Comparison of ENCODE assay signal across 7 cellular contexts in genomic region chr6:130260614-130261241, GRCh38.
DNase-seq lines count a peak whose midpoint lies in the region; ATAC-seq and TF ChIP-seq lines count a peak whose summit lies in the region.
"Not testable (repeated sequence)": the region's sequence is repeated elsewhere in the genome, so short reads cannot be mapped to it uniquely, and the experiment has no call there.

No MANE protein-coding gene starts in this region.

- H3K27me3 ChIP-seq in MM.1S (replicated peaks; ENCODE audit: insufficient read depth, low read length): not testable (repeated sequence)

- H3K27ac Mint-ChIP-seq in effector memory CD8-positive, alpha-beta T cell: peak overlapping the region; percentile 92 to 95

- H3K9me3 Mint-ChIP-seq in effector memory CD8-positive, alpha-beta T cell: not testable (repeated sequence)

- H3K79me2 ChIP-seq in MM.1S (ENCODE audit: low read length): peaks cover 33% of the 10 kb centered on the region

- H3K27me3 Mint-ChIP-seq in effector memory CD8-positive, alpha-beta T cell: not testable (repeated sequence)

- not testable (repeated sequence) for TF ChIP-seq CTCF in MM.1S (IDR thresholded peaks at IDR 0.05; ENCODE audit: low read length)

- peak overlapping the region; percentile 86 for H3K9ac ChIP-seq in MM.1S (ENCODE audit: low read length)

- peaks cover 22% of the 10 kb centered on the region for H3K4me1 ChIP-seq in MM.1S (ENCODE audit: low read length)

- H3K9me2 ChIP-seq in MM.1S (replicated peaks; ENCODE audit: insufficient read depth, low read length): not testable (repeated sequence)

- H3K4me3 ChIP-seq in MM.1S (ENCODE audit: low read length): peak overlapping the region; percentile 79

- not testable (repeated sequence) for H3K36me3 ChIP-seq in MM.1S (replicated peaks; ENCODE audit: insufficient read depth, low read length)

- H4K20me1 ChIP-seq in MM.1S (ENCODE audit: insufficient read depth, low read length): not testable (repeated sequence)

- DNase-seq in MM.1S: peak; percentile 76
- DNase-seq in activated CD8-positive, alpha-beta memory T cell treated with anti-CD3 and anti-CD28 coated beads, Interleukin-2, amount 50 U/mL, for 4 hours: peak; percentile 16
- peak; percentile 22 to 36 (median 24) for DNase-seq in effector memory CD8-positive, alpha-beta T cell

- peaks cover 19% of the 10 kb centered on the region for H3F3A ChIP-seq in MM.1S (ENCODE audit: insufficient read depth, low read length)

- H3K27ac ChIP-seq in MM.1S (ENCODE audit: low read length): peak overlapping the region; percentile 98

- ATAC-seq in GM18498 (IDR thresholded peaks at IDR 0.05; ENCODE audit: unreplicated experiment) (peak; percentile 41), GM19452 (IDR thresholded peaks at IDR 0.05; ENCODE audit: unreplicated experiment) (peak; percentile 40), HG02623 (IDR thresholded peaks at IDR 0.05; ENCODE audit: unreplicated experiment) (peak; percentile 27), HG03135 (IDR thresholded peaks at IDR 0.05; ENCODE audit: unreplicated experiment) (peak; percentile 45)
- ATAC-seq in effector memory CD8-positive, alpha-beta T cell (replicated peaks): peak; percentile 49

- peaks cover 13% of the 10 kb centered on the region for H3K36me3 Mint-ChIP-seq in effector memory CD8-positive, alpha-beta T cell (ENCODE audit: insufficient read depth)

- not testable (repeated sequence) for H3K9me3 ChIP-seq in MM.1S (replicated peaks; ENCODE audit: insufficient read depth, low read length)

- H2AFZ ChIP-seq in MM.1S (ENCODE audit: low read length): peak overlapping the region; percentile 59

- H3K4me3 Mint-ChIP-seq in effector memory CD8-positive, alpha-beta T cell: peak overlapping the region; percentile 75 to 77

- H3K4me1 Mint-ChIP-seq in effector memory CD8-positive, alpha-beta T cell (ENCODE audit: low read depth in 2 of 2): peaks cover 35 to 40% of the 10 kb centered on the region in 2 donors

- peak overlapping the region; percentile 68 for H3K4me2 ChIP-seq in MM.1S (ENCODE audit: low read depth, low read length)

Comparison
In these comparisons a context has a peak if more than half of its experiments do, and no peak if none do; other contexts are left out.
1. Peak in every context shown above with its lines: DNase-seq, ATAC-seq, H3K4me3 ChIP-seq and H3K27ac ChIP-seq.
2. DNase-seq: peak in every context shown above with its lines; median percentile 76 in MM.1S; 24 in effector memory CD8-positive, alpha-beta T cell; 16 in activated CD8-positive, alpha-beta memory T cell treated with anti-CD3 and anti-CD28 coated beads, Interleukin-2, amount 50 U/mL, for 4 hours.